1 cellular context compared by ENCODE assay signal in genomic region chr9:33162721-33163311, GRCh38.
TF ChIP-seq lines count a peak whose summit lies in the region.

No MANE protein-coding gene starts in this region.

TF ChIP-seq in HCT116, 20 proteins besides CTCF, POLR2A, EP300 and RAD21 (continued from another document):
- TF ChIP-seq MAX (IDR thresholded peaks at IDR 0.05) (no peak), SIN3A (IDR thresholded peaks at IDR 0.05; ENCODE audit: low read depth) (no peak), CEBPB (IDR thresholded peaks at IDR 0.05; ENCODE audit: low read depth) (no peak), EZH2phosphoT487 (IDR thresholded peaks at IDR 0.05; ENCODE audit: borderline replicate concordance) (no peak), POLR2AphosphoS5 (IDR thresholded peaks at IDR 0.05; ENCODE audit: low read depth, low read length) (no peak), EZH2 (IDR thresholded peaks at IDR 0.05) (no peak), FOSL1 (IDR thresholded peaks at IDR 0.05; ENCODE audit: low read depth) (no peak), ZNF274 (IDR thresholded peaks at IDR 0.05; ENCODE audit: low read depth, low read length) (no peak)
